In the genomic region with DNA sequence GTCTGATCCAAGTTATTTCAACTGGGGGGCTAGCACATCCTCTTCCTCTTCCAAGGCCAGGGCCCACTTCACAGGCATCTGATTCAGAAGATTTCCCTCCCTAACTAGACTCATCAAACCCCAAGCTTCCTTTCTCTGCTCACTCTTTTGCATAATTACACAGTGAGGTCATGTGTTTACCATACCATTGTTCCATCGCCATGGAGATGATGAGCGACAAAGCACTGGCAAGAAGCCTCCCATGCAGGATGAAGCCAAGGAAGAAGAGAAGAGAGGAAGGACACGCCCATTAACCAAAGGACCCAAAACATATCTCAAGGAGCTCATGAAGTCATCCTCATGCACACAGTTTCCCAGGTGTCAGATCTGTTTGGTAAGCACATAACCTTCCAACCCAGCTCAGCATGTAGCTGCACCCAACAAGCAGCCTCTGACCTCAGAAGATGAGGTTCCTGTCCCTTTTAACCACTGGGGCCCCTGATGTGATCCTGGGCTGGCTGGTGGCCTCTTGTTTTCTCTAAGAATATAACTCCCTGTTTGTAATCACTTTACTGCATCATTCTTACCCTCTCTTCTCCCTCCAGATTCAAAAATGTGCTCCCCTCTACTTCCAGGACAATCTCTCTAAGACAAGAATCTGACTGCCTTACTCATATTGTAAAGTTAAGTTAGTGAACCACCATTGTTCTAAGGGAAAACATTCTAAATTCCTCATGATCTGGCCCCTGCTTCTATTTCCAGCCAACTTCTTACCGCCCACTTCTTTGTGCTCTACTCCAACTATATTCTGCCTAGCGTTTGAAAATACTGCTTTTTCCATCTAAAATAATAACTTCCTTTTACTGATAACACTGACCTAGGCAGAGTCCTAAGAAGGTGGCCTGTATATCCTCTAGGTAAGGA, we compare ENCODE assay signal across 8 cellular contexts.
DNase-seq lines count a peak whose midpoint lies in the region; ATAC-seq lines count a peak whose summit lies in the region.

No MANE protein-coding gene starts in this region.

- DNase-seq in GM04504 (ENCODE audit: low read depth), result peak; percentile 99
- peak; percentile 38 to 75 for DNase-seq in NCI-H2081 (lab: John Stamatoyannopoulos, UW)
- DNase-seq in ecto neural progenitor cell (ENCODE audit: low spot score), result peak; percentile 49
- DNase-seq in myocyte (ENCODE audit: low read depth), result peak; percentile 75
- no peak for DNase-seq in activated CD4-positive, alpha-beta T cell treated with anti-CD3 and anti-CD28 coated beads, Interleukin-2, amount 50 U/mL, for 1 hour
- no peak for DNase-seq in NCI-H1694 (lab: John Stamatoyannopoulos, UW)
- DNase-seq in activated naive CD4-positive, alpha-beta T cell (lab: John Stamatoyannopoulos, UW), result no peak

- no peak for ATAC-seq in GM19324 (IDR thresholded peaks at IDR 0.05; ENCODE audit: low FRiP score, unreplicated experiment)

Comparison
In these comparisons a context has a peak if more than half of its experiments do, and no peak if none do; other contexts are left out.
1. DNase-seq: peak in GM04504 (single experiment), NCI-H2081 (2 of 2), ecto neural progenitor cell (single experiment) and myocyte (single experiment); none in activated CD4-positive, alpha-beta T cell treated with anti-CD3 and anti-CD28 coated beads, Interleukin-2, amount 50 U/mL, for 1 hour (single experiment), NCI-H1694 (single experiment) and activated naive CD4-positive, alpha-beta T cell (0 of 4).